Comparison of ENCODE assay signal across 19 cellular contexts in the genomic region with DNA sequence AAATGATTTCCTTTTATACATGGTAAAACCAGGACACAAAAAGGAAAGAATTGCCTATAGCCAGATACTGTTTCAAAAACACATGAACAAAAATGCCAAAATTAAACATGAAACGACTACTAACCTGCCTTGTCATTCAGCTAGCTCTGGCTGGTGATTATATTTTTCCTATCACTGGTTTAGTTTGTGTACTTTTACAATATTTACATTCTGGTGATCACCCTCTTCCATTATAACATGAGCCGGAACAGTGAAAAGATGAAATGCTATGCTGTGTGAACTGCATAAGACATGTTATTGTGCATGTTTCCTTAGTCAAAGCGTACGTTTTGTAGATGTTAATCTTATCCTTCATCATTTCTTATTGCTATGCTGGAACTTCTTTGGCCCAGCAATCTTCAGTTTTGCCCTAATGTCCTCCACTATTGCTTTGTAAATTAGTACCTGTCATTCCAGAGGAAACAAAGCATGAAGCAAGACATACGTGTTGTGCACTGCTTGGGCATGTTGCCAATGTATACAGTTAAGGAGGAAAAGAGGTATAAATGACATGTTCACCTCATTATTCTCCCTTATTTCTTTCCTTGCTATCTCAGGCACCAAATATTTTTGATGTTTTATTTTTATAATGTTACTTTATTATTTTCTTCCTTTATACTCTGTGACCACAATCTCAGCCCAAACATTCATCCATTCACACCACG.
A peak's percentile ranks its signal among the peaks of the same experiment; 100 is the strongest.
DNase-seq lines count a peak whose midpoint lies in the region; ATAC-seq lines count a peak whose summit lies in the region.
"Had no signal": no experiment of that assay in that cellular context is flagged by ENCODE, and none has a peak within 500 bp of the region (broad histone marks: within the 10 kb centered on the region; RNA-seq: fewer than 3 reads in every experiment).

No MANE protein-coding gene starts in this region.

- H3K36me3 ChIP-seq in SJCRH30, result no peaks in the 10 kb centered on the region
- H3K36me3 ChIP-seq: breast epithelium, gastroesophageal sphincter, sigmoid colon, upper lobe of right lung had no signal

- ATAC-seq in left colon, result peak; percentile 89
- ATAC-seq: gastroesophageal sphincter, upper lobe of right lung had no signal

- H3K4me1 ChIP-seq in SJCRH30, result peaks cover 7% of the 10 kb centered on the region
- H3K4me1 ChIP-seq: breast epithelium, upper lobe of right lung had no signal

- intact Hi-C loops in left colon (cut with DNase I, micrococcal nuclease) (no loop called here), posterior vena cava (cut with DNase I) (no loop called here)

- no peaks in the 10 kb centered on the region for H3K9me3 ChIP-seq in SJCRH30 (replicated peaks)
- H3K9me3 ChIP-seq: breast epithelium, gastroesophageal sphincter, neutrophil, sigmoid colon, upper lobe of right lung had no signal

- no peak overlapping the region for H3K27ac ChIP-seq in SJCRH30
- H3K27ac ChIP-seq: breast epithelium, gastroesophageal sphincter, neutrophil, sigmoid colon, upper lobe of right lung had no signal

- H3K27me3 ChIP-seq in SJCRH30, result no peaks in the 10 kb centered on the region
- H3K27me3 ChIP-seq: breast epithelium, gastroesophageal sphincter, neutrophil, sigmoid colon, upper lobe of right lung had no signal

- H3K4me3 ChIP-seq in SJCRH30, result no peak overlapping the region
- H3K4me3 ChIP-seq: breast epithelium, gastroesophageal sphincter, sigmoid colon, upper lobe of right lung had no signal

- DNase-seq in DMS53 (lab: John Stamatoyannopoulos, UW), result peak; percentile 68
- DNase-seq in NCI-H1092 treated with DMSO at 0.1 percent for 48 hours (lab: John Stamatoyannopoulos, UW), result peak; percentile 38
- peak; percentile 48 for DNase-seq in SHP77 treated with DMSO at 0.1 percent for 48 hours (lab: John Stamatoyannopoulos, UW)
- DNase-seq in left colon, result peak in 1 of 2 donors; percentile 11
- no peak for DNase-seq in SJCRH30
- no peak for DNase-seq in midbrain (lab: John Stamatoyannopoulos, UW)
- no peak for DNase-seq in COLO829 (ENCODE audit: low spot score)
- DNase-seq in posterior vena cava (ENCODE audit: low spot score), result no peak
- DNase-seq: activated B cell treated with CpG ODN at 0.5 μM for 24 hours; activated naive CD4-positive, alpha-beta T cell treated with anti-CD3 and anti-CD28 coated beads for 36 hours; Kasumi-1; mesendoderm; NCI-H2107; sigmoid colon; stimulated activated CD4-positive, alpha-beta T cell treated with anti-CD3 and anti-CD28 coated beads, Interleukin-4, amount 100 ng/mL, for 4 hours; upper lobe of right lung had no signal

Comparison
In these comparisons a context has a peak if more than half of its experiments do, and no peak if none do; other contexts are left out.
1. DNase-seq: peak in DMS53 (single experiment), NCI-H1092 treated with DMSO at 0.1 percent for 48 hours (single experiment) and SHP77 treated with DMSO at 0.1 percent for 48 hours (single experiment); none in SJCRH30 (0 of 2), midbrain (single experiment), COLO829 (single experiment) and posterior vena cava (single experiment).